In genomic region chr22:46135611-46136538, GRCh38 we compare ENCODE assay signal across 22 cellular contexts.
"Had no signal": no experiment of that assay in that cellular context is flagged by ENCODE, and none has a peak within 500 bp of the region (broad histone marks: within the 10 kb centered on the region; RNA-seq: fewer than 3 reads in every experiment).

No MANE protein-coding gene starts in this region.

- DNase-seq: activated B cell treated with CpG ODN at 0.5 μM for 24 hours; activated CD4-positive, alpha-beta T cell treated with anti-CD3 and anti-CD28 coated beads for 36 hours; activated CD4-positive, alpha-beta T cell treated with anti-CD3 and anti-CD28 coated beads, Interleukin-2, amount 50 U/mL, for 4 hours; activated CD8-positive, alpha-beta memory T cell treated with anti-CD3 and anti-CD28 coated beads for 24 hours; activated CD8-positive, alpha-beta memory T cell treated with anti-CD3 and anti-CD28 coated beads, Interleukin-2, amount 50 U/mL, for 4 hours; activated naive CD4-positive, alpha-beta T cell; activated T-cell treated with anti-CD3 and anti-CD28 coated beads, Interleukin-2, amount 50 U/mL, for 24 hours; cerebellar nuclear complex; endodermal cell; esophagus squamous epithelium; head of caudate nucleus; stimulated activated CD4-positive, alpha-beta T cell treated with anti-CD3 and anti-CD28 coated beads, Interleukin-1b, Interleukin-23, amount 100 ng/mL, for 48 hours; substantia nigra; thyroid gland had no signal

- H3K27ac ChIP-seq: coronary artery, esophagus squamous epithelium, gastroesophageal sphincter, left lung, thyroid gland had no signal

- H3K4me1 ChIP-seq: left lung, thyroid gland had no signal

- H3K4me3 ChIP-seq: coronary artery, esophagus squamous epithelium, gastroesophageal sphincter, left lung, mucosa of descending colon, thyroid gland had no signal

- H3K36me3 ChIP-seq: esophagus squamous epithelium, gastroesophageal sphincter, left lung, thyroid gland had no signal

- FAIRE-seq: astrocyte, keratinocyte, TTC549 had no signal

- H3K27me3 ChIP-seq: esophagus squamous epithelium, gastroesophageal sphincter, left lung, thyroid gland had no signal

- H3K9me3 ChIP-seq: esophagus squamous epithelium, gastroesophageal sphincter, left lung, mucosa of descending colon, thyroid gland had no signal

- ATAC-seq: activated CD4-positive, alpha-beta T cell treated with anti-CD3 and anti-CD28 coated beads for 36 hours; gastroesophageal sphincter; left lung; mucosa of descending colon; SK-N-SH treated with all-trans-retinoic acid at 6 μM for 48 hours had no signal
